In genomic region chr20:46752639-46753235, GRCh38 we compare ENCODE assay signal across 8 cellular contexts. TPM values are rescaled to one million over a fixed set of nuclear protein-coding genes. Genes with fewer than 3 reads are reported as not detected.
DNase-seq lines count a peak whose midpoint lies in the region; ATAC-seq, FAIRE-seq and TF ChIP-seq lines count a peak whose summit lies in the region.

No MANE protein-coding gene starts in this region.

- no peak overlapping the region for H3K4me2 ChIP-seq in HepG2 (ENCODE audit: low read depth, low read length)

- TF ChIP-seq EP300 in HepG2 (IDR thresholded peaks at IDR 0.05; ENCODE audit: low read depth in 2 of 2, low read length in 2 of 2): no peak
- TF ChIP-seq EP300 in HepG2 (CRISPR knock-in tag; IDR thresholded peaks at IDR 0.05; ENCODE audit: borderline replicate concordance): no peak

- H2AFZ ChIP-seq in HepG2 (ENCODE audit: low read length): no peak overlapping the region

- CTCF ChIA-PET in HepG2 (lab: Yijun Ruan, JAX; ENCODE audit: low intra/inter-chr PET ratio, low total read pairs): interaction anchor here (1.6 kb wide), 1 partner anchor 397 kb away, joined by 9 read pairs; no protein-coding TSS in a partner anchor

- peak; percentile 89 for TF ChIP-seq CTCF in VCaP (conservative IDR thresholded peaks at IDR 0.05)
- TF ChIP-seq CTCF in HepG2 (CRISPR knock-in tag; IDR thresholded peaks at IDR 0.05): peak; percentile 83

- peaks cover 4 to 33% of the 10 kb centered on the region in 2 experiments; a peak in 3 of 5 replicates for H3K27me3 ChIP-seq in HepG2 (ENCODE audit: control insufficient read depth in 1 of 2, insufficient read depth in 2 of 2, low read length in 2 of 2)

- H4K20me1 ChIP-seq in HepG2 (ENCODE audit: insufficient read depth, low read length): no peaks in the 10 kb centered on the region

- 9% methylated on average over 13 of the region's 13 CpGs for WGBS in HepG2 (ENCODE audit: low lambda C conversion rate)

- no peaks in the 10 kb centered on the region for H3K4me1 ChIP-seq in HepG2 (ENCODE audit: insufficient read depth, low read length)

- POLR2A ChIA-PET in HepG2 (lab: Yijun Ruan, JAX): interaction anchor here (0.6 kb wide), 1 partner anchor 605 kb away, joined by 3 read pairs; no protein-coding TSS in a partner anchor

- intact Hi-C loops in HepG2 (cut with micrococcal nuclease; ENCODE audit: unreplicated experiment): no loop called here

- in situ Hi-C loops in HepG2 (cut with HindIII; ENCODE audit: extremely low pct_ligation_motif_present, low pct_unique_long_range_greater_than_20kb): loop anchor here (25.0 kb wide), 1 partner anchor 635 kb away; no protein-coding TSS in a partner anchor

- H3K79me2 ChIP-seq in HepG2 (ENCODE audit: insufficient read depth, low read length): no peaks in the 10 kb centered on the region

- no peak overlapping the region for H3K9ac ChIP-seq in HepG2 (ENCODE audit: insufficient read depth, low read depth, low read length)

- H3K4me3 ChIP-seq in HepG2 (replicated peaks in 1 of 3; ENCODE audit: insufficient read depth in 1 of 3, low read depth in 2 of 3, low read length in 3 of 3): no peak overlapping the region

- peak overlapping the region; percentile 15; the same call in 1 of the 2 replicates for H3K27ac ChIP-seq in VCaP
- H3K27ac ChIP-seq in HepG2 (ENCODE audit: extremely low read length, insufficient read depth, low read length): no peak overlapping the region

- peak; percentile 73; the same call in 1 of the 2 replicates for TF ChIP-seq RAD21 in HepG2 (CRISPR knock-in tag; IDR thresholded peaks at IDR 0.05)

- TF ChIP-seq POLR2A in HepG2 (IDR thresholded peaks at IDR 0.05; ENCODE audit: insufficient read depth in 1 of 2, low read depth in 2 of 2, low read length in 2 of 2): no peak

- peak; percentile 29 for ATAC-seq in HepG2
- no peak for ATAC-seq in GM18498 (IDR thresholded peaks at IDR 0.05; ENCODE audit: unreplicated experiment)

- no peaks in the 10 kb centered on the region for H3K9me3 ChIP-seq in HepG2 (ENCODE audit: low read length)

- FAIRE-seq in HepG2 (lab: Jason Lieb, UNC): no peak

- H3K36me3 ChIP-seq in HepG2 (replicated peaks in 1 of 2; ENCODE audit: control insufficient read depth in 1 of 2, insufficient read depth in 2 of 2, low read length in 2 of 2): no peaks in the 10 kb centered on the region

- no TSS peak for BruUV-seq in HepG2 (replicated peaks; lab: Mats Ljungman, UMichigan)

- DNase-seq in activated CD4-positive, alpha-beta T cell treated with anti-CD3 and anti-CD28 coated beads for 24 hours (ENCODE audit: low read depth in 2 of 2): peak; percentile 30 to 38
- DNase-seq in activated CD4-positive, alpha-beta T cell treated with anti-CD3 and anti-CD28 coated beads for 1 hour: no peak
- peak; percentile 55 for DNase-seq in NCI-H2029 treated with DMSO at 0.1 percent for 48 hours (lab: John Stamatoyannopoulos, UW)
- DNase-seq in cerebellar cortex (ENCODE audit: low spot score): peak; percentile 47
- DNase-seq in HepG2 (ENCODE audit: low spot score): peak; percentile 63
- DNase-seq in stimulated activated CD4-positive, alpha-beta T cell treated with anti-CD3 and anti-CD28 coated beads, TNF-alpha, amount 100 ng/mL, for 48 hours (ENCODE audit: low read depth in 3 of 3): peak; percentile 9 to 59 (median 16)

TF ChIP-seq in HepG2, 621 proteins besides CTCF, POLR2A, EP300 and RAD21 (continues in another document):
- TF ChIP-seq FOXO4 (CRISPR knock-in tag; conservative IDR thresholded peaks at IDR 0.05): 0 out of 2 replicates have a peak, but pooled peaks have one; percentile 12
- peak; percentile 32; the same call in 1 of the 2 replicates for TF ChIP-seq ERF (CRISPR knock-in tag; IDR thresholded peaks at IDR 0.05)
- TF ChIP-seq TOE1 (CRISPR knock-in tag; IDR thresholded peaks at IDR 0.05): no peak
- TF ChIP-seq ZNF713 (CRISPR knock-in tag; IDR thresholded peaks at IDR 0.05): 0 out of 2 replicates have a peak, but pooled peaks have one; percentile 50
- TF ChIP-seq ZNF33B (CRISPR knock-in tag; IDR thresholded peaks at IDR 0.05): no peak
- TF ChIP-seq TSC22D2 (CRISPR knock-in tag; IDR thresholded peaks at IDR 0.05; ENCODE audit: borderline replicate concordance): no peak
- 0 out of 2 replicates have a peak, but pooled peaks have one; percentile 26 for TF ChIP-seq BHLHE40 (IDR thresholded peaks at IDR 0.05; ENCODE audit: low read length)
- no peak for TF ChIP-seq MATR3 (CRISPR knock-in tag; IDR thresholded peaks at IDR 0.05)
- 0 out of 2 replicates have a peak, but pooled peaks have one; percentile 19 for TF ChIP-seq IRF2 (CRISPR knock-in tag; IDR thresholded peaks at IDR 0.05)
- TF ChIP-seq BRD4 (CRISPR knock-in tag; IDR thresholded peaks at IDR 0.05): no peak
- TF ChIP-seq ZNF414 (CRISPR knock-in tag; IDR thresholded peaks at IDR 0.05): no peak
- TF ChIP-seq XBP1 (CRISPR knock-in tag; IDR thresholded peaks at IDR 0.05): no peak
- no peak for TF ChIP-seq ZNF556 (CRISPR knock-in tag; IDR thresholded peaks at IDR 0.05; ENCODE audit: borderline replicate concordance)
- no peak for TF ChIP-seq SP2 (CRISPR knock-in tag; IDR thresholded peaks at IDR 0.05)
- TF ChIP-seq KLF6 (CRISPR knock-in tag; IDR thresholded peaks at IDR 0.05): no peak
- TF ChIP-seq PPARG (CRISPR knock-in tag; conservative IDR thresholded peaks at IDR 0.05): no peak
- no peak for TF ChIP-seq ZNF644 (CRISPR knock-in tag; IDR thresholded peaks at IDR 0.05; ENCODE audit: low read depth)
- TF ChIP-seq MIXL1 (CRISPR knock-in tag; IDR thresholded peaks at IDR 0.05): 0 out of 2 replicates have a peak, but pooled peaks have one; percentile 47
- peak; percentile 72 for TF ChIP-seq STAG1 (CRISPR knock-in tag; IDR thresholded peaks at IDR 0.05)
- TF ChIP-seq ASH2L (IDR thresholded peaks at IDR 0.05; ENCODE audit: insufficient read length, low read depth, low read length): no peak
- TF ChIP-seq ZFP62 (CRISPR knock-in tag; IDR thresholded peaks at IDR 0.05): no peak
- TF ChIP-seq ZNF883 (CRISPR knock-in tag; IDR thresholded peaks at IDR 0.05; ENCODE audit: not compliant biosample characterization): no peak
- TF ChIP-seq PATZ1 (CRISPR knock-in tag; IDR thresholded peaks at IDR 0.05): no peak

RNA-seq across cellular contexts. Expression of gene SLC2A10, which starts 43.3 kb away (rescaled TPM):
- 9.6 and 16.0 TPM in 2 replicates for total RNA-seq in HepG2 (2016; rRNA removed; fragmentation: Illumina TruSeq; extraction: Trizol)
- total RNA-seq in HepG2 (2016; cell fraction: cytosol; rRNA removed; fragmentation: Illumina TruSeq; extraction: Trizol; ENCODE audit: low read depth): 12.4 and 15.5 TPM in 2 replicates
- total RNA-seq in HepG2 (2016; cell fraction: insoluble cytoplasmic fraction; rRNA removed; fragmentation: Illumina TruSeq; extraction: Trizol): 7.8 and 15.9 TPM in 2 replicates
- 13.5 and 14.9 TPM in 2 replicates for total RNA-seq in HepG2 (2016; cell fraction: membrane; rRNA removed; fragmentation: Illumina TruSeq; extraction: Trizol)
- total RNA-seq in HepG2 (2016; cell fraction: nucleus; rRNA removed; fragmentation: Illumina TruSeq; extraction: Trizol): 16.7 and 19.1 TPM in 2 replicates
- 16.7 and 18.4 TPM in 2 replicates for polyA plus RNA-seq in HepG2 (2011; rRNA removed)
- polyA plus RNA-seq in HepG2 (2011; cell fraction: cytosol; rRNA removed): 13.3 and 15.0 TPM in 2 replicates
- 17.7 and 19.3 TPM in 2 replicates for polyA plus RNA-seq in HepG2 (2011; cell fraction: nucleus; rRNA removed)
- polyA plus RNA-seq in HepG2 (2012): 9.6 and 17.7 TPM in 2 replicates
- polyA plus RNA-seq in HepG2 (2016; cell fraction: cytosol; fragmentation: Illumina TruSeq; extraction: Trizol; ENCODE audit: low read depth): 13.4 and 16.9 TPM in 2 replicates
- polyA plus RNA-seq in HepG2 (2016; cell fraction: insoluble cytoplasmic fraction; fragmentation: Illumina TruSeq; extraction: Trizol; ENCODE audit: low read depth): 8.0 and 9.1 TPM in 2 replicates
- 10.5 and 11.4 TPM in 2 replicates for polyA plus RNA-seq in HepG2 (2016; cell fraction: membrane; fragmentation: Illumina TruSeq; extraction: Trizol; ENCODE audit: low read depth)
- 19.6 and 21.1 TPM in 2 replicates for polyA plus RNA-seq in HepG2 (2016; cell fraction: nucleus; fragmentation: Illumina TruSeq; extraction: Trizol; ENCODE audit: insufficient read depth, low read depth)
- 56.1 TPM in 1 of 2 replicates, not detected in the other for polyA minus RNA-seq in HepG2 (2011; rRNA and poly(A)+ RNA removed; ENCODE audit: low replicate concordance)
- polyA minus RNA-seq in HepG2 (2011; cell fraction: cytosol; rRNA and poly(A)+ RNA removed): 17.8 and 20.0 TPM in 2 replicates
- 22.7 and 27.8 TPM in 2 replicates for polyA minus RNA-seq in HepG2 (2011; cell fraction: nucleus; rRNA and poly(A)+ RNA removed)
